ENCODE assay signal across 8 cellular contexts in genomic region chr2:169820101-169820500, GRCh38. TPM values are rescaled to one million over a fixed set of nuclear protein-coding genes. Genes with fewer than 3 reads are reported as not detected.
DNase-seq lines count a peak whose midpoint lies in the region; ATAC-seq and TF ChIP-seq lines count a peak whose summit lies in the region.
"Not testable (repeated sequence)": the region's sequence is repeated elsewhere in the genome, so short reads cannot be mapped to it uniquely, and the experiment has no call there.

No MANE protein-coding gene starts in this region.

- H2AFZ ChIP-seq in IMR-90 (replicated peaks; ENCODE audit: low read length, poor library complexity) = not testable (repeated sequence)

- not testable (repeated sequence) for BruUV-seq in IMR-90 (replicated peaks; lab: Mats Ljungman, UMichigan)

- H3K4ac ChIP-seq in IMR-90 (ENCODE audit: low read depth, low read length) = not testable (repeated sequence)

- H3K18ac ChIP-seq in IMR-90 (ENCODE audit: low read depth, low read length) = not testable (repeated sequence)

- not testable (repeated sequence) for H4K8ac ChIP-seq in IMR-90 (ENCODE audit: low read depth in 2 of 2, low read length in 2 of 2)

- CTCF ChIA-PET in IMR-90 (lab: Yijun Ruan, JAX) = interaction anchor here (0.5 to 0.7 kb wide), 3 partner anchors 8 to 58 kb away, joined by 3 read pairs; no protein-coding TSS in a partner anchor
- CTCF ChIA-PET in activated CD4-positive, alpha-beta memory T cell treated with anti-CD3 and anti-CD28 coated beads, Interleukin-2, amount 10 ng/mL, durations not matched to agents 7 days and 5 days (lab: Charles Lee) = not testable (repeated sequence)

- in situ Hi-C loops in IMR-90 (cut with MboI; ENCODE audit: low sequenced_read_pairs) = loop anchor here (25.0 kb wide), 1 partner anchor 1117 kb away; the partner anchor contains the start of gene GORASP2

- POLR2A ChIA-PET in IMR-90 (lab: Charles Lee; ENCODE audit: unreplicated experiment) = not testable (repeated sequence)
- POLR2A ChIA-PET in activated CD4-positive, alpha-beta memory T cell treated with anti-CD3 and anti-CD28 coated beads, Interleukin-2, amount 10 ng/mL, durations not matched to agents 7 days and 5 days (lab: Charles Lee) = interaction anchor here (2.6 kb wide), 1 partner anchor 8 kb away, joined by 11 read pairs; no protein-coding TSS in a partner anchor

- H3K14ac ChIP-seq in IMR-90 (replicated peaks; ENCODE audit: low read depth, low read length) = not testable (repeated sequence)

- H3K36me3 ChIP-seq in IMR-90 (ENCODE audit: control insufficient read depth, insufficient read depth, low read length) = not testable (repeated sequence)
- H3K36me3 ChIP-seq in ascending aorta = peaks cover 4 to 27% of the 10 kb centered on the region in 2 donors

- not testable (repeated sequence) for H4K91ac ChIP-seq in IMR-90 (ENCODE audit: insufficient read depth, low read depth, low read length)

- H3K56ac ChIP-seq in IMR-90 (ENCODE audit: extremely low read depth, insufficient read depth, low read length) = not testable (repeated sequence)

- not testable (repeated sequence) for H3K9me3 Mint-ChIP-seq in activated CD4-positive, alpha-beta memory T cell treated with anti-CD3 and anti-CD28 coated beads, Interleukin-2, amount 10 ng/mL, durations not matched to agents 7 days and 5 days; memory B cell

- H2BK120ac ChIP-seq in IMR-90 (ENCODE audit: low read depth, low read length) = not testable (repeated sequence)

- not testable (repeated sequence) for H2BK15ac ChIP-seq in IMR-90 (ENCODE audit: low read depth, low read length)

- H3K9ac ChIP-seq in IMR-90 (ENCODE audit: low read depth, low read length) = not testable (repeated sequence)

- not testable (repeated sequence) for H3K9me1 ChIP-seq in IMR-90 (ENCODE audit: insufficient read depth, low read length)

- DNase-seq in EH (ENCODE audit: low read depth) (peak; percentile 57), IMR-90 (peak; percentile 31), RPMI7951 (ENCODE audit: low read depth) (peak; percentile 43), stromal cell of bone marrow (ENCODE audit: low read depth) (peak; percentile 18)
- DNase-seq in activated CD4-positive, alpha-beta memory T cell treated with anti-CD3 and anti-CD28 coated beads, Interleukin-2, amount 10 ng/mL, durations not matched to agents 7 days and 5 days; ascending aorta (ENCODE audit: low spot score in 2 of 2); epithelial cell of prostate (ENCODE audit: low read depth, low spot score); memory B cell (ENCODE audit: low spot score in 2 of 2): not testable (repeated sequence)

- H3K4me2 ChIP-seq in IMR-90 (ENCODE audit: low read depth, low read length) = not testable (repeated sequence)

- H3K9me3 ChIP-seq in IMR-90 (ENCODE audit: control insufficient read depth, insufficient read depth, low read length); ascending aorta: not testable (repeated sequence)

- not testable (repeated sequence) for H3K4me3 Mint-ChIP-seq in activated CD4-positive, alpha-beta memory T cell treated with anti-CD3 and anti-CD28 coated beads, Interleukin-2, amount 10 ng/mL, durations not matched to agents 7 days and 5 days; memory B cell

- H2BK20ac ChIP-seq in IMR-90 (ENCODE audit: low read depth, low read length) = not testable (repeated sequence)

- H2BK5ac ChIP-seq in IMR-90 (ENCODE audit: low read depth, low read length, poor library complexity, severe bottlenecking) = not testable (repeated sequence)

- not testable (repeated sequence) for ATAC-seq in IMR-90 (ENCODE audit: low read depth); memory B cell (ENCODE audit: low read depth)

- not testable (repeated sequence) for H3K27ac ChIP-seq in IMR-90 (ENCODE audit: insufficient read depth, low read length)
- H3K27ac ChIP-seq in ascending aorta (peak overlapping the region; percentile 37 to 44), epithelial cell of prostate (peak overlapping the region; percentile 86)

- not testable (repeated sequence) for H3K4me3 ChIP-seq in IMR-90 (ENCODE audit: insufficient read depth, low read depth, low read length); ascending aorta

- H3K79me1 ChIP-seq in IMR-90 (ENCODE audit: low read depth in 1 of 2, low read length in 2 of 2) = peaks cover 21 to 53% of the 10 kb centered on the region in 2 experiments

- peaks cover 70% of the 10 kb centered on the region for H3K36me3 Mint-ChIP-seq in activated CD4-positive, alpha-beta memory T cell treated with anti-CD3 and anti-CD28 coated beads, Interleukin-2, amount 10 ng/mL, durations not matched to agents 7 days and 5 days (ENCODE audit: low read depth)
- peaks cover 21% of the 10 kb centered on the region for H3K36me3 Mint-ChIP-seq in memory B cell

- not testable (repeated sequence) for TF ChIP-seq RAD21 in IMR-90 (IDR thresholded peaks at IDR 0.05; ENCODE audit: low read length)

- not testable (repeated sequence) for TF ChIP-seq POLR2A in IMR-90 (IDR thresholded peaks at IDR 0.05; ENCODE audit: low read depth, low read length)

- H3K23ac ChIP-seq in IMR-90 (ENCODE audit: low read depth, low read length) = 0 out of 2 replicates have a peak overlapping the region, but pooled peaks have one; percentile 42

- H3K4me1 Mint-ChIP-seq in activated CD4-positive, alpha-beta memory T cell treated with anti-CD3 and anti-CD28 coated beads, Interleukin-2, amount 10 ng/mL, durations not matched to agents 7 days and 5 days = peaks cover 52% of the 10 kb centered on the region
- peaks cover 21% of the 10 kb centered on the region for H3K4me1 Mint-ChIP-seq in memory B cell

- H2AK9ac ChIP-seq in IMR-90 (replicated peaks; ENCODE audit: low read depth, low read length, poor library complexity) = not testable (repeated sequence)

- no CpG with 5 or more reads among the region's 7 CpGs for WGBS in IMR-90 (ENCODE audit: extremely low coverage in 2 of 2, insufficient read length in 1 of 2), 2 experiments

- not testable (repeated sequence) for H3K4me1 ChIP-seq in IMR-90 (ENCODE audit: control insufficient read depth, insufficient read depth, low read length)
- H3K4me1 ChIP-seq in ascending aorta = peaks cover 0 to 25% of the 10 kb centered on the region in 2 donors

- not testable (repeated sequence) for H3K27me3 ChIP-seq in IMR-90 (ENCODE audit: control insufficient read depth, insufficient read depth, low read length); ascending aorta

- peak overlapping the region; percentile 10 for H3K27ac Mint-ChIP-seq in activated CD4-positive, alpha-beta memory T cell treated with anti-CD3 and anti-CD28 coated beads, Interleukin-2, amount 10 ng/mL, durations not matched to agents 7 days and 5 days
- H3K27ac Mint-ChIP-seq in memory B cell = peak overlapping the region; percentile 37

- not testable (repeated sequence) for H2AK5ac ChIP-seq in IMR-90 (ENCODE audit: low read depth, low read length)

- H4K5ac ChIP-seq in IMR-90 (ENCODE audit: low read depth, low read length) = not testable (repeated sequence)

- TF ChIP-seq CTCF in IMR-90 (conservative IDR thresholded peaks at IDR 0.05; ENCODE audit: low read depth, low read length); ascending aorta (IDR thresholded peaks at IDR 0.05): not testable (repeated sequence)

- intact Hi-C loops in IMR-90 (cut with micrococcal nuclease); ascending aorta (cut with DNase I): not testable (repeated sequence)

- dilution Hi-C loops in IMR-90 (cut with HindIII; ENCODE audit: low sequenced_read_pairs, unreplicated experiment) = not testable (repeated sequence)

- not testable (repeated sequence) for H4K20me1 ChIP-seq in IMR-90 (ENCODE audit: insufficient read depth, low read length)

- not testable (repeated sequence) for H3K27me3 Mint-ChIP-seq in activated CD4-positive, alpha-beta memory T cell treated with anti-CD3 and anti-CD28 coated beads, Interleukin-2, amount 10 ng/mL, durations not matched to agents 7 days and 5 days; memory B cell

RNA-seq across cellular contexts. Expression of gene METTL5, which starts 4.6 kb away (rescaled TPM):
- total RNA-seq in IMR-90 (2012; rRNA removed) (49.8 and 81.9 TPM in 2 replicates), ascending aorta (42.6 TPM)
- 31.7 and 38.3 TPM in 2 replicates for polyA plus RNA-seq in IMR-90 (2012; rRNA removed)
- polyA plus RNA-seq in IMR-90 (2012; cell fraction: cytosol; rRNA removed) = 11.0 and 14.4 TPM in 2 replicates
- 2.6 and 9.9 TPM in 2 replicates for polyA plus RNA-seq in IMR-90 (2012; cell fraction: nucleus; rRNA removed; ENCODE audit: low replicate concordance)
- total RNA-seq in RPMI7951 (2014; rRNA removed; shearing (Covaris generic)) = 124 and 133 TPM in 2 replicates
- 10 to 100 TPM; 63.4 to 63.6 TPM for total RNA-seq in activated CD4-positive, alpha-beta memory T cell treated with anti-CD3 and anti-CD28 coated beads, Interleukin-2, amount 10 ng/mL, durations not matched to agents 7 days and 5 days

RNA-seq across cellular contexts. Expression of gene UBR3, which starts 7.2 kb away (rescaled TPM):
- 33.9 and 51.9 TPM in 2 replicates for total RNA-seq in IMR-90 (2012; rRNA removed)
- polyA plus RNA-seq in IMR-90 (2012; rRNA removed) = 7.3 and 10.0 TPM in 2 replicates
- polyA plus RNA-seq in IMR-90 (2012; cell fraction: cytosol; rRNA removed) = 1.5 and 3.0 TPM in 2 replicates
- 2.2 and 19.8 TPM in 2 replicates for polyA plus RNA-seq in IMR-90 (2012; cell fraction: nucleus; rRNA removed; ENCODE audit: low replicate concordance)
- 20.3 and 20.9 TPM in 2 replicates for total RNA-seq in RPMI7951 (2014; rRNA removed; shearing (Covaris generic))
- 10 to 100 TPM; 19.7 to 19.8 TPM for total RNA-seq in activated CD4-positive, alpha-beta memory T cell treated with anti-CD3 and anti-CD28 coated beads, Interleukin-2, amount 10 ng/mL, durations not matched to agents 7 days and 5 days
- 37.7 TPM for total RNA-seq in ascending aorta

RNA-seq across cellular contexts. Expression of gene SSB, which starts 21.4 kb away (rescaled TPM):
- total RNA-seq in IMR-90 (2012; rRNA removed) = 41.2 and 137 TPM in 2 replicates
- 65.5 and 75.5 TPM in 2 replicates for polyA plus RNA-seq in IMR-90 (2012; rRNA removed)
- polyA plus RNA-seq in IMR-90 (2012; cell fraction: cytosol; rRNA removed) = 12.7 and 21.5 TPM in 2 replicates
- 5.3 and 48.1 TPM in 2 replicates for polyA plus RNA-seq in IMR-90 (2012; cell fraction: nucleus; rRNA removed; ENCODE audit: low replicate concordance)
- total RNA-seq in RPMI7951 (2014; rRNA removed; shearing (Covaris generic)) = 127 and 164 TPM in 2 replicates
- total RNA-seq in activated CD4-positive, alpha-beta memory T cell treated with anti-CD3 and anti-CD28 coated beads, Interleukin-2, amount 10 ng/mL, durations not matched to agents 7 days and 5 days = 10 to 100 TPM; 81.6 to 85.4 TPM
- total RNA-seq in ascending aorta = 42.6 TPM
